ENCODE assay signal across 26 cellular contexts in the genomic region with DNA sequence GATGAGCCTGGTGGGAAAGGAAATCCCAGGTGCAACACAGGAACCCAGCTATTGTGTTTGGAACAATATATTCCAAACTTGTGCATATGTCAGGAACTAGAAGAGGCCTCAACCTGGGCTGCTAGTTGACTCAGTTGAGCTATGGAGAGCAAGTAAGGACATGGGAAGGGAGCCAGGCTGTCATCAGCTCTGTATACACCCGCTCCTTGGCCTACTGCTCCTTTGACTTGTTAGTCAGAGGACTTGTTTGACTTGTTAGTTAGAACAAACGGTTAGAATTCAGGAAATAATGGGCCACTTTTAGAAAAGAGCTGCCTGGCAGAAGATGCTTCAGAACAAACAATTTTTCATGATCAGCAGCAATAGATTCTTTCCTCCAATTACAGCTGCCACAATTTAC.
"Had no signal": no experiment of that assay in that cellular context is flagged by ENCODE, and none has a peak within 500 bp of the region (broad histone marks: within the 10 kb centered on the region; RNA-seq: fewer than 3 reads in every experiment).

No MANE protein-coding gene starts in this region.

- H3K9me3 ChIP-seq: gastrocnemius medialis, lower lobe of right lung, ovary, psoas muscle, sigmoid colon, stomach, thyroid gland had no signal

- H3K36me3 Mint-ChIP-seq: stimulated activated effector memory CD8-positive, alpha-beta T cell treated with anti-CD3 and anti-CD28 coated beads, Interleukin-12 subunit alpha, Interleukin-12 subunit beta, amount 100 ng/mL, for 72 hours had no signal

- H3K4me3 Mint-ChIP-seq: endodermal cell; naive thymus-derived CD8-positive, alpha-beta T cell; nephron progenitor cell; stimulated activated effector memory CD8-positive, alpha-beta T cell treated with anti-CD3 and anti-CD28 coated beads, Interleukin-12 subunit alpha, Interleukin-12 subunit beta, amount 100 ng/mL, for 72 hours had no signal

- H3K9me3 Mint-ChIP-seq: endodermal cell; nephron progenitor cell; stimulated activated effector memory CD8-positive, alpha-beta T cell treated with anti-CD3 and anti-CD28 coated beads, Interleukin-12 subunit alpha, Interleukin-12 subunit beta, amount 100 ng/mL, for 72 hours had no signal

- H3K36me3 ChIP-seq: gastrocnemius medialis, lower lobe of right lung, ovary, sigmoid colon, stomach, thyroid gland had no signal

- H3K27me3 ChIP-seq: gastrocnemius medialis, ovary, sigmoid colon, thyroid gland had no signal

- DNase-seq: effector CD8-positive, alpha-beta T cell; endodermal cell; erythroblast; foreskin fibroblast; gastrocnemius medialis; head of caudate nucleus; left ventricle myocardium superior; lower lobe of right lung; naive thymus-derived CD8-positive, alpha-beta T cell; nephron progenitor cell; occipital lobe; ovary; posterior cingulate gyrus; psoas muscle; right cardiac atrium; sigmoid colon; stimulated activated CD4-positive, alpha-beta T cell treated with anti-CD3 and anti-CD28 coated beads, Interleukin-2, amount 100 ng/mL, for 24 hours; stimulated activated CD4-positive, alpha-beta T cell treated with anti-CD3 and anti-CD28 coated beads, Interleukin-4, amount 100 ng/mL, for 24 hours; stimulated activated naive CD4-positive, alpha-beta T cell treated with Interleukin-2 at 50 U/mL for 16 hours; stomach; thyroid gland; trophoblast cell had no signal

- ATAC-seq: gastrocnemius medialis; left ventricle myocardium superior; lower lobe of right lung; naive thymus-derived CD8-positive, alpha-beta T cell; psoas muscle; right cardiac atrium; stimulated activated effector memory CD8-positive, alpha-beta T cell treated with anti-CD3 and anti-CD28 coated beads, Interleukin-12 subunit alpha, Interleukin-12 subunit beta, amount 100 ng/mL, for 72 hours had no signal

- H3K27ac Mint-ChIP-seq: endodermal cell; naive thymus-derived CD8-positive, alpha-beta T cell; nephron progenitor cell; stimulated activated effector memory CD8-positive, alpha-beta T cell treated with anti-CD3 and anti-CD28 coated beads, Interleukin-12 subunit alpha, Interleukin-12 subunit beta, amount 100 ng/mL, for 72 hours had no signal

- H3K4me1 Mint-ChIP-seq: naive thymus-derived CD8-positive, alpha-beta T cell; stimulated activated effector memory CD8-positive, alpha-beta T cell treated with anti-CD3 and anti-CD28 coated beads, Interleukin-12 subunit alpha, Interleukin-12 subunit beta, amount 100 ng/mL, for 72 hours had no signal

- H3K4me3 ChIP-seq: gastrocnemius medialis, lower lobe of right lung, ovary, psoas muscle, sigmoid colon, stomach, thyroid gland had no signal

- H3K4me1 ChIP-seq: gastrocnemius medialis, lower lobe of right lung, psoas muscle, sigmoid colon, stomach, thyroid gland had no signal

- H3K27ac ChIP-seq: gastrocnemius medialis, lower lobe of right lung, ovary, psoas muscle, sigmoid colon, stomach, thyroid gland had no signal

- FAIRE-seq: colon, keratinocyte, urothelium cell line had no signal
